Comparison of ENCODE assay signal across 3 cellular contexts in the genomic region with DNA sequence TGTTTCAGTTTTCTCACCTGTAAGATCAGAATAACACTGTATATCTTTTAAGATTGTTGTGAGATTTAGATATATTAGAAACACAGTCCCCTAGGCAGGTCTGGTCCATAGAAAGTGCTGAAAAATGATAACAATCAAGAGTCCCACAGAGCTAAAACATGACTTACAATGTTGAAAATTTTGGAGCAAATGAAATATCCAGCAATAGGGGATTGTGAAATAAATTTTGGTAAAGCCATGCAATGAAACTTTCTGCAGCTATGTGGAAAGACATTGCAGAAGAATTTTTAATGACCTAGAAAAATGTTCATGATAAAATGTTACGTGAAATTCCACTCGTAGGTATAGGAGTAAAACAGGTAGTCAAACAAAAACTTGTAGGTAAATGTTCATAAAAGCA.
TF ChIP-seq lines count a peak whose summit lies in the region.

No MANE protein-coding gene starts in this region.

TF ChIP-seq in SK-N-SH, 30 proteins besides CTCF, POLR2A, EP300 and RAD21:
- TF ChIP-seq CHD2 (IDR thresholded peaks at IDR 0.05; ENCODE audit: low read length, partially characterized antibody) (no peak), MEF2A (IDR thresholded peaks at IDR 0.05; ENCODE audit: borderline replicate concordance, low read depth) (no peak), FOSL2 (IDR thresholded peaks at IDR 0.05; ENCODE audit: borderline replicate concordance, low read depth) (no peak), USF1 (IDR thresholded peaks at IDR 0.05; ENCODE audit: borderline replicate concordance, low read depth) (no peak), REST (IDR thresholded peaks at IDR 0.05; ENCODE audit: low read depth, low read length) (no peak), SMC3 (IDR thresholded peaks at IDR 0.05; ENCODE audit: low read depth, low read length) (no peak), YY1 (IDR thresholded peaks at IDR 0.05; ENCODE audit: low read depth) (no peak)
- TF ChIP-seq, protein P1, sequence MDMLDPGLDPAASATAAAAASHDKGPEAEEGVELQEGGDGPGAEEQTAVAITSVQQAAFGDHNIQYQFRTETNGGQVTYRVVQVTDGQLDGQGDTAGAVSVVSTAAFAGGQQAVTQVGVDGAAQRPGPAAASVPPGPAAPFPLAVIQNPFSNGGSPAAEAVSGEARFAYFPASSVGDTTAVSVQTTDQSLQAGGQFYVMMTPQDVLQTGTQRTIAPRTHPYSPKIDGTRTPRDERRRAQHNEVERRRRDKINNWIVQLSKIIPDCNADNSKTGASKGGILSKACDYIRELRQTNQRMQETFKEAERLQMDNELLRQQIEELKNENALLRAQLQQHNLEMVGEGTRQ (IDR thresholded peaks at IDR 0.05; ENCODE audit: borderline replicate concordance, low read depth, low read length) = no peak

TF ChIP-seq in SK-N-SH treated with all-trans-retinoic acid at 6 μM for 48 hours, 23 proteins besides CTCF, POLR2A, EP300 and RAD21:
- TF ChIP-seq TCF4 (CRISPR knock-in tag; IDR thresholded peaks at IDR 0.05; ENCODE audit: borderline replicate concordance) (no peak), ARNTL (CRISPR knock-in tag; IDR thresholded peaks at IDR 0.05; ENCODE audit: borderline replicate concordance, low read depth) (no peak), CSDC2 (CRISPR knock-in tag; IDR thresholded peaks at IDR 0.05) (no peak), ZFP30 (CRISPR knock-in tag; IDR thresholded peaks at IDR 0.05) (no peak), OSR1 (CRISPR knock-in tag; IDR thresholded peaks at IDR 0.05) (no peak), TSHZ2 (CRISPR knock-in tag; IDR thresholded peaks at IDR 0.05) (no peak), ZC3H10 (CRISPR knock-in tag; IDR thresholded peaks at IDR 0.05) (no peak), PPARA (CRISPR knock-in tag; IDR thresholded peaks at IDR 0.05; ENCODE audit: borderline replicate concordance) (no peak), SNAI2 (CRISPR knock-in tag; IDR thresholded peaks at IDR 0.05) (no peak)
- TF ChIP-seq, protein P2, sequence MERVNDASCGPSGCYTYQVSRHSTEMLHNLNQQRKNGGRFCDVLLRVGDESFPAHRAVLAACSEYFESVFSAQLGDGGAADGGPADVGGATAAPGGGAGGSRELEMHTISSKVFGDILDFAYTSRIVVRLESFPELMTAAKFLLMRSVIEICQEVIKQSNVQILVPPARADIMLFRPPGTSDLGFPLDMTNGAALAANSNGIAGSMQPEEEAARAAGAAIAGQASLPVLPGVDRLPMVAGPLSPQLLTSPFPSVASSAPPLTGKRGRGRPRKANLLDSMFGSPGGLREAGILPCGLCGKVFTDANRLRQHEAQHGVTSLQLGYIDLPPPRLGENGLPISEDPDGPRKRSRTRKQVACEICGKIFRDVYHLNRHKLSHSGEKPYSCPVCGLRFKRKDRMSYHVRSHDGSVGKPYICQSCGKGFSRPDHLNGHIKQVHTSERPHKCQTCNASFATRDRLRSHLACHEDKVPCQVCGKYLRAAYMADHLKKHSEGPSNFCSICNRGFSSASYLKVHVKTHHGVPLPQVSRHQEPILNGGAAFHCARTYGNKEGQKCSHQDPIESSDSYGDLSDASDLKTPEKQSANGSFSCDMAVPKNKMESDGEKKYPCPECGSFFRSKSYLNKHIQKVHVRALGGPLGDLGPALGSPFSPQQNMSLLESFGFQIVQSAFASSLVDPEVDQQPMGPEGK (CRISPR knock-in tag; IDR thresholded peaks at IDR 0.05; ENCODE audit: borderline replicate concordance) = no peak

TF ChIP-seq in IMR-90, 13 proteins besides CTCF, POLR2A, EP300 and RAD21:
- no peak for TF ChIP-seq MAZ (IDR thresholded peaks at IDR 0.05; ENCODE audit: borderline replicate concordance, low read depth, low read length)
- peak; percentile 37; the same call in 1 of the 2 replicates for TF ChIP-seq CEBPB (IDR thresholded peaks at IDR 0.05; ENCODE audit: low read depth, low read length)
TF ChIP-seq in IMR-90: peak in this region for 1.
